ENCODE assay signal across 20 cellular contexts in the genomic region with DNA sequence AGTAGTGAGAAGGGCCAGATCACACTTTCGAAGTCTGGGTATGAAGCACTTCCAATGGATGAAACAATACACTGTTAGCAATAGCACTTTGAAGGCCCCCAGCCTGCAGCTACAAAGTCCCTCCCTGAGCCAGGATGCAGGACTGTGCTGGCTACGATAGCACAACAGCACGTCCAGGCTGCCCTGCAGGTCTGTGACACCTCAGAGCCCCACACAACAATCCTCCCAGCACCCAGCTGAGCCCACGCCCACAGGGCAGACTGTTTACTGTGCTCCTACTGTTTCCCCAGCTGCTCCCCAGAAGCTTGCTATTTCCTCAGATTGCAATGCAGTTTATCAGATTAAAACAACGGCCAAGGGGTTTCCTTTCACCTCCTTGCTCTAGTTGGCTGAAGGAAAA.
"Had no signal": no experiment of that assay in that cellular context is flagged by ENCODE, and none has a peak within 500 bp of the region (broad histone marks: within the 10 kb centered on the region; RNA-seq: fewer than 3 reads in every experiment).

No MANE protein-coding gene starts in this region.

- H3K9me3 Mint-ChIP-seq: activated CD8-positive, alpha-beta T cell treated with anti-CD3 and anti-CD28 coated beads for 36 hours; activated T-helper 17 cell treated with anti-CD3 and anti-CD28 coated beads, Interleukin-2, amount 50 U/mL, for 72 hours; natural killer cell treated with Interleukin-12 subunit alpha and Interleukin-12 subunit beta and Interleukin-15 and Interleukin-18, amount 100 ng/mL, for 72 hours had no signal

- ATAC-seq: activated CD8-positive, alpha-beta T cell treated with anti-CD3 and anti-CD28 coated beads for 36 hours; activated T-cell treated with anti-CD3 and anti-CD28 coated beads, Interleukin-2, amount 50 U/mL, for 4 hours; activated T-helper 17 cell treated with anti-CD3 and anti-CD28 coated beads, Interleukin-2, amount 50 U/mL, for 72 hours; left lung; lower lobe of right lung; mucosa of descending colon; natural killer cell treated with Interleukin-12 subunit alpha and Interleukin-12 subunit beta and Interleukin-15 and Interleukin-18, amount 100 ng/mL, for 72 hours; right lobe of liver had no signal

- H3K27ac Mint-ChIP-seq: activated CD8-positive, alpha-beta T cell treated with anti-CD3 and anti-CD28 coated beads for 36 hours; activated naive CD8-positive, alpha-beta T cell; activated T-helper 17 cell treated with anti-CD3 and anti-CD28 coated beads, Interleukin-2, amount 50 U/mL, for 72 hours; natural killer cell treated with Interleukin-12 subunit alpha and Interleukin-12 subunit beta and Interleukin-15 and Interleukin-18, amount 100 ng/mL, for 72 hours had no signal

- DNase-seq: activated CD4-positive, alpha-beta T cell treated with anti-CD3 and anti-CD28 coated beads, Interleukin-2, amount 50 U/mL, for 1 hour; activated CD4-positive, CD25-positive, alpha-beta regulatory T cell treated with anti-CD3 and anti-CD28 coated beads, Interleukin-2, amount 50 U/mL, for 72 hours; activated CD8-positive, alpha-beta T cell treated with anti-CD3 and anti-CD28 coated beads for 36 hours; activated naive CD4-positive, alpha-beta T cell treated with Interleukin-2 at 50 U/mL for 16 hours; activated T-cell treated with anti-CD3 and anti-CD28 coated beads, Interleukin-2, amount 50 U/mL, for 4 hours; anterior cingulate cortex; colonic mucosa; effector CD8-positive, alpha-beta T cell; left lung; lower lobe of right lung; mesenchymal stem cell; mucosa of descending colon; right lobe of liver; stimulated activated CD4-positive, alpha-beta T cell treated with anti-CD3 and anti-CD28 coated beads, Interleukin-4, amount 100 ng/mL, for 1 hour; T-helper 2 cell; tibial artery had no signal

- H3K36me3 Mint-ChIP-seq: activated naive CD8-positive, alpha-beta T cell; natural killer cell treated with Interleukin-12 subunit alpha and Interleukin-12 subunit beta and Interleukin-15 and Interleukin-18, amount 100 ng/mL, for 72 hours had no signal

- H3K4me3 Mint-ChIP-seq: activated CD8-positive, alpha-beta T cell treated with anti-CD3 and anti-CD28 coated beads for 36 hours; activated naive CD8-positive, alpha-beta T cell; activated T-cell treated with anti-CD3 and anti-CD28 coated beads, Interleukin-2, amount 50 U/mL, for 4 hours; activated T-helper 17 cell treated with anti-CD3 and anti-CD28 coated beads, Interleukin-2, amount 50 U/mL, for 72 hours; central memory CD8-positive, alpha-beta T cell; natural killer cell treated with Interleukin-12 subunit alpha and Interleukin-12 subunit beta and Interleukin-15 and Interleukin-18, amount 100 ng/mL, for 72 hours had no signal

- H3K4me1 Mint-ChIP-seq: activated T-helper 17 cell treated with anti-CD3 and anti-CD28 coated beads, Interleukin-2, amount 50 U/mL, for 72 hours; central memory CD8-positive, alpha-beta T cell had no signal
